1 cellular context compared by ENCODE assay signal in the genomic region with DNA sequence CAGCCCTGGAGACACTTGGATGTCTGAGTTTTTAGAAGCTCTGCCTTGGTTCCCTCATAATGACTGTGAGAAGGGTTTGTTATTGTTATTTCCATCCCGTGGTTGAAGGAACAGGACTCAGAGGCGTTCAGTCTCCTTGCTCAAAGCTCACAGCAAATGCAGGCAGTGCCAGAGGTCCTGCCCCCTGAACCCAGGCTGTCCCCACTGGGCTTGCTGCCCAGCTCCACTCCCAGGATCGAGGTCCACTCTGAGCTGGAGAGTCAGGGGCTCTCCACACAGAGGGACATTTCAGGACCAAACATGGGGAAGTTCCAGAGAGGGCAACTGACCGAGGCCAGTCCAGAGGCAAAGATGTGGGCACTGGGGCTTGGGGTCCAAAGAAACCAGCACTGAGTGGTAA.
TF ChIP-seq lines count a peak whose summit lies in the region.

No MANE protein-coding gene starts in this region.

TF ChIP-seq in HepG2, 621 proteins besides CTCF, POLR2A, EP300 and RAD21:
- TF ChIP-seq MNT (IDR thresholded peaks at IDR 0.05) (no peak), HDAC1 (CRISPR knock-in tag; IDR thresholded peaks at IDR 0.05) (no peak), GABPA (IDR thresholded peaks at IDR 0.05; ENCODE audit: low read depth, low read length) (no peak), GABPA (CRISPR knock-in tag; IDR thresholded peaks at IDR 0.05; ENCODE audit: low read depth) (no peak), ELF1 (CRISPR knock-in tag; IDR thresholded peaks at IDR 0.05) (no peak), CENPT (CRISPR knock-in tag; IDR thresholded peaks at IDR 0.05; ENCODE audit: low read depth) (no peak), MXD1 (CRISPR knock-in tag; IDR thresholded peaks at IDR 0.05) (no peak), CHD4 (IDR thresholded peaks at IDR 0.05; ENCODE audit: borderline replicate concordance, low read length) (no peak), NR2F2 (IDR thresholded peaks at IDR 0.05; ENCODE audit: borderline replicate concordance, low read depth) (no peak), MXD4 (CRISPR knock-in tag; IDR thresholded peaks at IDR 0.05) (no peak), ZFP1 (CRISPR knock-in tag; IDR thresholded peaks at IDR 0.05) (no peak), ZNF224 (CRISPR knock-in tag; IDR thresholded peaks at IDR 0.05) (no peak), ZEB1 (IDR thresholded peaks at IDR 0.05; ENCODE audit: insufficient replicate concordance, low read depth) (no peak)
- TF ChIP-seq, protein P1, sequence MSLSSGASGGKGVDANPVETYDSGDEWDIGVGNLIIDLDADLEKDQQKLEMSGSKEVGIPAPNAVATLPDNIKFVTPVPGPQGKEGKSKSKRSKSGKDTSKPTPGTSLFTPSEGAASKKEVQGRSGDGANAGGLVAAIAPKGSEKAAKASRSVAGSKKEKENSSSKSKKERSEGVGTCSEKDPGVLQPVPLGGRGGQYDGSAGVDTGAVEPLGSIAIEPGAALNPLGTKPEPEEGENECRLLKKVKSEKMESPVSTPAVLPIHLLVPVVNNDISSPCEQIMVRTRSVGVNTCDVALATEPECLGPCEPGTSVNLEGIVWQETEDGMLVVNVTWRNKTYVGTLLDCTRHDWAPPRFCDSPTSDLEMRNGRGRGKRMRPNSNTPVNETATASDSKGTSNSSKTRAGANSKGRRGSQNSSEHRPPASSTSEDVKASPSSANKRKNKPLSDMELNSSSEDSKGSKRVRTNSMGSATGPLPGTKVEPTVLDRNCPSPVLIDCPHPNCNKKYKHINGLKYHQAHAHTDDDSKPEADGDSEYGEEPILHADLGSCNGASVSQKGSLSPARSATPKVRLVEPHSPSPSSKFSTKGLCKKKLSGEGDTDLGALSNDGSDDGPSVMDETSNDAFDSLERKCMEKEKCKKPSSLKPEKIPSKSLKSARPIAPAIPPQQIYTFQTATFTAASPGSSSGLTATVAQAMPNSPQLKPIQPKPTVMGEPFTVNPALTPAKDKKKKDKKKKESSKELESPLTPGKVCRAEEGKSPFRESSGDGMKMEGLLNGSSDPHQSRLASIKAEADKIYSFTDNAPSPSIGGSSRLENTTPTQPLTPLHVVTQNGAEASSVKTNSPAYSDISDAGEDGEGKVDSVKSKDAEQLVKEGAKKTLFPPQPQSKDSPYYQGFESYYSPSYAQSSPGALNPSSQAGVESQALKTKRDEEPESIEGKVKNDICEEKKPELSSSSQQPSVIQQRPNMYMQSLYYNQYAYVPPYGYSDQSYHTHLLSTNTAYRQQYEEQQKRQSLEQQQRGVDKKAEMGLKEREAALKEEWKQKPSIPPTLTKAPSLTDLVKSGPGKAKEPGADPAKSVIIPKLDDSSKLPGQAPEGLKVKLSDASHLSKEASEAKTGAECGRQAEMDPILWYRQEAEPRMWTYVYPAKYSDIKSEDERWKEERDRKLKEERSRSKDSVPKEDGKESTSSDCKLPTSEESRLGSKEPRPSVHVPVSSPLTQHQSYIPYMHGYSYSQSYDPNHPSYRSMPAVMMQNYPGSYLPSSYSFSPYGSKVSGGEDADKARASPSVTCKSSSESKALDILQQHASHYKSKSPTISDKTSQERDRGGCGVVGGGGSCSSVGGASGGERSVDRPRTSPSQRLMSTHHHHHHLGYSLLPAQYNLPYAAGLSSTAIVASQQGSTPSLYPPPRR (CRISPR knock-in tag; IDR thresholded peaks at IDR 0.05; ENCODE audit: borderline replicate concordance), result no peak
